ENCODE assay signal across 1 cellular context in the genomic region with DNA sequence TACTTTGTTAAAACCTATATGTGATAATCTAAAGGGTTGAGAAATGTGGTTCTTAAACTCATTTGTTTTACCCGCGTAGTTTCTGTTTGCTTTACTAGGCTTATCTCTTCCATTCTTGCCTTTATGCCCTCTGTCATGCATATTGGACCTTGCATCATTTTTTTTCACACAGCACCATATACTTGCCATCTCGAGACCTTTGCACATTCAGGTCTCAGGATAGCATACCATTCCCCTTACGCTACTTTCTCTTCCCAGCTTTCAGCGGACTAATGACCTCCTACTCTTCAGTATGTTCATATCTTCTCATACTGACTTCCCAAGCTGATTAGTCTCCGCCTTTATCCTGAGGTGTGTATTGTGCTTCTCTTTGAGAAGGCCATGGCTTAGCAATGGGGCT.
TF ChIP-seq lines count a peak whose summit lies in the region.

No MANE protein-coding gene starts in this region.

TF ChIP-seq in K562, 482 proteins besides CTCF, POLR2A, EP300 and RAD21 (continued from another document):
- TF ChIP-seq, protein P1, sequence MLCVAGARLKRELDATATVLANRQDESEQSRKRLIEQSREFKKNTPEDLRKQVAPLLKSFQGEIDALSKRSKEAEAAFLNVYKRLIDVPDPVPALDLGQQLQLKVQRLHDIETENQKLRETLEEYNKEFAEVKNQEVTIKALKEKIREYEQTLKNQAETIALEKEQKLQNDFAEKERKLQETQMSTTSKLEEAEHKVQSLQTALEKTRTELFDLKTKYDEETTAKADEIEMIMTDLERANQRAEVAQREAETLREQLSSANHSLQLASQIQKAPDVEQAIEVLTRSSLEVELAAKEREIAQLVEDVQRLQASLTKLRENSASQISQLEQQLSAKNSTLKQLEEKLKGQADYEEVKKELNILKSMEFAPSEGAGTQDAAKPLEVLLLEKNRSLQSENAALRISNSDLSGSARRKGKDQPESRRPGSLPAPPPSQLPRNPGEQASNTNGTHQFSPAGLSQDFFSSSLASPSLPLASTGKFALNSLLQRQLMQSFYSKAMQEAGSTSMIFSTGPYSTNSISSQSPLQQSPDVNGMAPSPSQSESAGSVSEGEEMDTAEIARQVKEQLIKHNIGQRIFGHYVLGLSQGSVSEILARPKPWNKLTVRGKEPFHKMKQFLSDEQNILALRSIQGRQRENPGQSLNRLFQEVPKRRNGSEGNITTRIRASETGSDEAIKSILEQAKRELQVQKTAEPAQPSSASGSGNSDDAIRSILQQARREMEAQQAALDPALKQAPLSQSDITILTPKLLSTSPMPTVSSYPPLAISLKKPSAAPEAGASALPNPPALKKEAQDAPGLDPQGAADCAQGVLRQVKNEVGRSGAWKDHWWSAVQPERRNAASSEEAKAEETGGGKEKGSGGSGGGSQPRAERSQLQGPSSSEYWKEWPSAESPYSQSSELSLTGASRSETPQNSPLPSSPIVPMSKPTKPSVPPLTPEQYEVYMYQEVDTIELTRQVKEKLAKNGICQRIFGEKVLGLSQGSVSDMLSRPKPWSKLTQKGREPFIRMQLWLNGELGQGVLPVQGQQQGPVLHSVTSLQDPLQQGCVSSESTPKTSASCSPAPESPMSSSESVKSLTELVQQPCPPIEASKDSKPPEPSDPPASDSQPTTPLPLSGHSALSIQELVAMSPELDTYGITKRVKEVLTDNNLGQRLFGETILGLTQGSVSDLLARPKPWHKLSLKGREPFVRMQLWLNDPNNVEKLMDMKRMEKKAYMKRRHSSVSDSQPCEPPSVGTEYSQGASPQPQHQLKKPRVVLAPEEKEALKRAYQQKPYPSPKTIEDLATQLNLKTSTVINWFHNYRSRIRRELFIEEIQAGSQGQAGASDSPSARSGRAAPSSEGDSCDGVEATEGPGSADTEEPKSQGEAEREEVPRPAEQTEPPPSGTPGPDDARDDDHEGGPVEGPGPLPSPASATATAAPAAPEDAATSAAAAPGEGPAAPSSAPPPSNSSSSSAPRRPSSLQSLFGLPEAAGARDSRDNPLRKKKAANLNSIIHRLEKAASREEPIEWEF (CRISPR knock-in tag; IDR thresholded peaks at IDR 0.05): no peak
- no peak for TF ChIP-seq L3MBTL2 (IDR thresholded peaks at IDR 0.05)
- no peak for TF ChIP-seq ZNF586 (CRISPR knock-in tag; conservative IDR thresholded peaks at IDR 0.05)
- TF ChIP-seq SNIP1 (IDR thresholded peaks at IDR 0.05; ENCODE audit: low read depth): no peak
